In the genomic region with DNA sequence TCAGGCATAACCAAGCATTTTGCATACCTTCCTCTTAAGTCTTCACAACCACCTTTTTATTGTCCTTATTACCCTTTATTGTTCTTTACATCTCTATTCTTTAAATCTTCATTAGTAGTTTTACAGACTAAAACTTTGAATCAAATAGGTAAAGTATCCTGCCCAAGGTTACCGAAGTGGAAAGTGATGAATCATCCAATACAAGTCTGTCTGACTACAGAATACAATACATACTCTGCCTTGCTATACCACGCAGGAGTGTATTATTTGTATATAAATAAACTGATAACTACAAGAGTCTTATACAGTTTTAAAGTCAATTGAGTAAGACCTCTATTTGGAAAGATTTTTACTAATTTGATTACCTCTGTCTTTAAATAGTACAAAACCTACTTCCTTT, we compare ENCODE assay signal across 9 cellular contexts.
A peak's percentile ranks its signal among the peaks of the same experiment; 100 is the strongest.
DNase-seq lines count a peak whose midpoint lies in the region; ATAC-seq and TF ChIP-seq lines count a peak whose summit lies in the region.
"Had no signal": no experiment of that assay in that cellular context is flagged by ENCODE, and none has a peak within 500 bp of the region (broad histone marks: within the 10 kb centered on the region; RNA-seq: fewer than 3 reads in every experiment).

No MANE protein-coding gene starts in this region.

- intact Hi-C loops in adrenal gland (cut with DNase I), result no loop called here

- CTCF ChIA-PET in activated naive CD4-positive, alpha-beta T cell treated with anti-CD3 and anti-CD28 coated beads, Interleukin-2, amount 10 ng/mL, durations not matched to agents 7 days and 5 days (lab: Charles Lee), result interaction anchor here (1.0 to 1.3 kb wide), 2 partner anchors 8 to 45 kb away, joined by 3 to 4 read pairs; no protein-coding TSS in a partner anchor

- no peaks in the 10 kb centered on the region for H3K9me3 ChIP-seq in adrenal gland (replicated peaks in 1 of 3)

- no peak overlapping the region for H3K4me3 ChIP-seq in adrenal gland

- peaks cover 2% of the 10 kb centered on the region for H3K36me3 Mint-ChIP-seq in activated naive CD4-positive, alpha-beta T cell treated with anti-CD3 and anti-CD28 coated beads, Interleukin-2, amount 10 ng/mL, durations not matched to agents 7 days and 5 days
- H3K36me3 Mint-ChIP-seq in T-helper 2 cell treated with Interferon-gamma antibody and Interleukin-4, amounts not matched to agents 5 μg/mL and 100 μg/mL, for 36 hours (ENCODE audit: low read depth), result peaks cover 13% of the 10 kb centered on the region
- peaks cover 7 to 22% of the 10 kb centered on the region in 2 donors for H3K36me3 Mint-ChIP-seq in stimulated activated naive B cell treated with anti-CD40 and anti-IgM and Interleukin-4, amounts not matched to agents 10 μg/mL and 1 μg/mL and 100 μg/mL, for 72 hours

- no peak overlapping the region for H3K4me3 Mint-ChIP-seq in activated naive CD4-positive, alpha-beta T cell treated with anti-CD3 and anti-CD28 coated beads, Interleukin-2, amount 10 ng/mL, durations not matched to agents 7 days and 5 days
- peak overlapping the region; percentile 66 for H3K4me3 Mint-ChIP-seq in T-helper 2 cell treated with Interferon-gamma antibody and Interleukin-4, amounts not matched to agents 5 μg/mL and 100 μg/mL, for 36 hours
- peak overlapping the region in 1 of 2 donors; percentile 22 for H3K4me3 Mint-ChIP-seq in stimulated activated naive B cell treated with anti-CD40 and anti-IgM and Interleukin-4, amounts not matched to agents 10 μg/mL and 1 μg/mL and 100 μg/mL, for 72 hours

- peak; percentile 53 for ATAC-seq in HG02884 (IDR thresholded peaks at IDR 0.05; ENCODE audit: unreplicated experiment)
- peak; percentile 60 to 69 for ATAC-seq in stimulated activated naive B cell treated with anti-CD40 and anti-IgM and Interleukin-4, amounts not matched to agents 10 μg/mL and 1 μg/mL and 100 μg/mL, for 72 hours (replicated peaks)

- no peaks in the 10 kb centered on the region for H3K9me3 Mint-ChIP-seq in activated naive CD4-positive, alpha-beta T cell treated with anti-CD3 and anti-CD28 coated beads, Interleukin-2, amount 10 ng/mL, durations not matched to agents 7 days and 5 days
- H3K9me3 Mint-ChIP-seq in T-helper 2 cell treated with Interferon-gamma antibody and Interleukin-4, amounts not matched to agents 5 μg/mL and 100 μg/mL, for 36 hours, result no peaks in the 10 kb centered on the region
- no peaks in the 10 kb centered on the region for H3K9me3 Mint-ChIP-seq in stimulated activated naive B cell treated with anti-CD40 and anti-IgM and Interleukin-4, amounts not matched to agents 10 μg/mL and 1 μg/mL and 100 μg/mL, for 72 hours

- no peaks in the 10 kb centered on the region for H3K27me3 Mint-ChIP-seq in activated naive CD4-positive, alpha-beta T cell treated with anti-CD3 and anti-CD28 coated beads, Interleukin-2, amount 10 ng/mL, durations not matched to agents 7 days and 5 days
- H3K27me3 Mint-ChIP-seq in T-helper 2 cell treated with Interferon-gamma antibody and Interleukin-4, amounts not matched to agents 5 μg/mL and 100 μg/mL, for 36 hours (ENCODE audit: low read depth), result no peaks in the 10 kb centered on the region
- no peaks in the 10 kb centered on the region for H3K27me3 Mint-ChIP-seq in stimulated activated naive B cell treated with anti-CD40 and anti-IgM and Interleukin-4, amounts not matched to agents 10 μg/mL and 1 μg/mL and 100 μg/mL, for 72 hours

- no peak overlapping the region for H3K27ac ChIP-seq in adrenal gland

- no peaks in the 10 kb centered on the region for H3K27me3 ChIP-seq in adrenal gland

- no peak for DNase-seq in activated naive CD4-positive, alpha-beta T cell treated with anti-CD3 and anti-CD28 coated beads, Interleukin-2, amount 10 ng/mL, durations not matched to agents 7 days and 5 days
- DNase-seq in activated naive CD4-positive, alpha-beta T cell treated with anti-CD3 and anti-CD28 coated beads, Interleukin-2, amount 50 U/mL, for 16 hours, result no peak
- DNase-seq in T-helper 2 cell treated with Interferon-gamma antibody and Interleukin-4, amounts not matched to agents 5 μg/mL and 100 μg/mL, for 36 hours (ENCODE audit: low spot score), result no peak
- no peak for DNase-seq in stimulated activated naive B cell treated with anti-CD40 and anti-IgM and Interleukin-4, amounts not matched to agents 10 μg/mL and 1 μg/mL and 100 μg/mL, for 72 hours
- DNase-seq in adrenal gland (no peak), DMS53 treated with DMSO at 0.1 percent for 48 hours (lab: John Stamatoyannopoulos, UW; ENCODE audit: unreplicated experiment) (no peak), D341Med (ENCODE audit: low spot score) (no peak)
- DNase-seq: anterior cingulate cortex had no signal

- no peak for TF ChIP-seq CTCF in adrenal gland (IDR thresholded peaks at IDR 0.05)

- peak overlapping the region; percentile 82 for H3K27ac Mint-ChIP-seq in activated naive CD4-positive, alpha-beta T cell treated with anti-CD3 and anti-CD28 coated beads, Interleukin-2, amount 10 ng/mL, durations not matched to agents 7 days and 5 days
- H3K27ac Mint-ChIP-seq in T-helper 2 cell treated with Interferon-gamma antibody and Interleukin-4, amounts not matched to agents 5 μg/mL and 100 μg/mL, for 36 hours, result peak overlapping the region; percentile 94
- H3K27ac Mint-ChIP-seq in stimulated activated naive B cell treated with anti-CD40 and anti-IgM and Interleukin-4, amounts not matched to agents 10 μg/mL and 1 μg/mL and 100 μg/mL, for 72 hours, result no peak overlapping the region

- H3K4me1 ChIP-seq in adrenal gland (replicated peaks in 1 of 2), result peaks cover 7 to 16% of the 10 kb centered on the region in 2 donors

- 42 to 69% (median 48%) methylated on average over 2 of the region's 2 CpGs for WGBS in adrenal gland, 4 donors

- no peaks in the 10 kb centered on the region for H3K36me3 ChIP-seq in adrenal gland (replicated peaks in 1 of 2)

- TF ChIP-seq POLR2A in adrenal gland (IDR thresholded peaks at IDR 0.05), result no peak

- H3K4me1 Mint-ChIP-seq in activated naive CD4-positive, alpha-beta T cell treated with anti-CD3 and anti-CD28 coated beads, Interleukin-2, amount 10 ng/mL, durations not matched to agents 7 days and 5 days, result peaks cover 36% of the 10 kb centered on the region
- H3K4me1 Mint-ChIP-seq in T-helper 2 cell treated with Interferon-gamma antibody and Interleukin-4, amounts not matched to agents 5 μg/mL and 100 μg/mL, for 36 hours (ENCODE audit: low read depth), result peaks cover 65% of the 10 kb centered on the region
- H3K4me1 Mint-ChIP-seq in stimulated activated naive B cell treated with anti-CD40 and anti-IgM and Interleukin-4, amounts not matched to agents 10 μg/mL and 1 μg/mL and 100 μg/mL, for 72 hours, result peaks cover 30 to 42% of the 10 kb centered on the region in 2 donors
